In the genomic region with DNA sequence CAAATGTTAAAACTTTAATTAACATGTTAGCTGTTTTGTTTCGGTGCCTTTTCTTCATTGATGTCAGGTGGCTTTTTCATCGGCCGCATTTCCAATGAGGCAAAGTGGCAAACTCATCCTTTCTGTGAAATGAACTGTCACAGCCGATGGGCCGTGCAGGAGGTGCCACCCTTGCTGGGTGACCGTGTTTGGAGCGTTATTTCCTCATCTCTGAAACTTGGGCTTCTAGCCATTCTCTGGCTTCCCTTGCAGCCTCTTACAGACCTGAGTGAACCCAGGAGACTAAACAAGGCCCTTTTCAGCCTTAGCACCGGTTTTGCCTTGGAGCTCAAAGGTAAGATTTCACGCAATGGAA, we compare ENCODE assay signal across 9 cellular contexts. TPM values are rescaled to one million over a fixed set of nuclear protein-coding genes. Genes with fewer than 3 reads are reported as not detected.
A peak's percentile ranks its signal among the peaks of the same experiment; 100 is the strongest.
DNase-seq lines count a peak whose midpoint lies in the region; ATAC-seq and TF ChIP-seq lines count a peak whose summit lies in the region.
"Had no signal": no experiment of that assay in that cellular context is flagged by ENCODE, and none has a peak within 500 bp of the region (broad histone marks: within the 10 kb centered on the region; RNA-seq: fewer than 3 reads in every experiment).

No MANE protein-coding gene starts in this region.

- H3K4me1 Mint-ChIP-seq in natural killer cell treated with Interleukin-12 subunit alpha and Interleukin-12 subunit beta and Interleukin-15 and Interleukin-18, amount 100 ng/mL, for 72 hours (ENCODE audit: low read depth in 2 of 2) = peaks cover 5 to 6% of the 10 kb centered on the region in 2 donors
- H3K4me1 Mint-ChIP-seq in natural killer cell = peaks cover 5 to 7% of the 10 kb centered on the region in 2 donors
- peaks cover 7% of the 10 kb centered on the region for H3K4me1 Mint-ChIP-seq in central memory CD8-positive, alpha-beta T cell

- H3K9me3 Mint-ChIP-seq in natural killer cell treated with Interleukin-12 subunit alpha and Interleukin-12 subunit beta and Interleukin-15 and Interleukin-18, amount 100 ng/mL, for 72 hours = no peaks in the 10 kb centered on the region
- H3K9me3 Mint-ChIP-seq in natural killer cell = no peaks in the 10 kb centered on the region
- no peaks in the 10 kb centered on the region for H3K9me3 Mint-ChIP-seq in central memory CD8-positive, alpha-beta T cell
- H3K9me3 Mint-ChIP-seq: activated T-helper 2 cell treated with anti-CD3 and anti-CD28 coated beads, Interferon-gamma antibody, Interleukin-2, Interleukin-4, amounts not matched to agents 10 μg/mL and 5 μg/mL and 100 μg/mL, durations not matched to agents 14 hours and 24 hours and 36 hours had no signal

- peaks cover 6% of the 10 kb centered on the region for H3K4me1 ChIP-seq in lower lobe of right lung

- intact Hi-C loops in natural killer cell (cut with micrococcal nuclease) = loop anchor here (2.0 kb wide), 1 partner anchor 324 kb away; no protein-coding TSS in a partner anchor
- intact Hi-C loops in lower lobe of right lung (cut with DNase I) = loop anchor here (5.0 kb wide), 1 partner anchor 145 kb away; no protein-coding TSS in a partner anchor

- DNase-seq in natural killer cell treated with Interleukin-12 subunit alpha and Interleukin-12 subunit beta and Interleukin-15 and Interleukin-18, amount 100 ng/mL, for 72 hours (ENCODE audit: low spot score) = no peak
- DNase-seq in natural killer cell (no peak), lower lobe of right lung (no peak), hippocampal formation (lab: John Stamatoyannopoulos, UW) (no peak), NCI-H187 treated with DMSO at 0.1 percent for 48 hours (lab: John Stamatoyannopoulos, UW) (no peak), cerebellar nuclear complex (lab: John Stamatoyannopoulos, UW) (no peak)
- no peak for DNase-seq in central memory CD8-positive, alpha-beta T cell (ENCODE audit: low spot score in 2 of 2)

- H3K27me3 Mint-ChIP-seq in natural killer cell treated with Interleukin-12 subunit alpha and Interleukin-12 subunit beta and Interleukin-15 and Interleukin-18, amount 100 ng/mL, for 72 hours = peaks cover 3 to 4% of the 10 kb centered on the region in 2 donors
- peaks cover 0 to 5% of the 10 kb centered on the region in 2 donors for H3K27me3 Mint-ChIP-seq in natural killer cell (ENCODE audit: low read depth in 2 of 2)
- peaks cover 23% of the 10 kb centered on the region for H3K27me3 Mint-ChIP-seq in central memory CD8-positive, alpha-beta T cell

- no peaks in the 10 kb centered on the region for H3K36me3 ChIP-seq in lower lobe of right lung

- no peaks in the 10 kb centered on the region for H3K36me3 Mint-ChIP-seq in natural killer cell treated with Interleukin-12 subunit alpha and Interleukin-12 subunit beta and Interleukin-15 and Interleukin-18, amount 100 ng/mL, for 72 hours
- H3K36me3 Mint-ChIP-seq in natural killer cell = no peaks in the 10 kb centered on the region
- no peaks in the 10 kb centered on the region for H3K36me3 Mint-ChIP-seq in central memory CD8-positive, alpha-beta T cell (ENCODE audit: insufficient read depth)

- ATAC-seq in natural killer cell treated with Interleukin-12 subunit alpha and Interleukin-12 subunit beta and Interleukin-15 and Interleukin-18, amount 100 ng/mL, for 72 hours = no peak
- no peak for ATAC-seq in natural killer cell
- ATAC-seq in central memory CD8-positive, alpha-beta T cell (replicated peaks; ENCODE audit: extremely low read depth, poor library complexity, severe bottlenecking) = no peak
- ATAC-seq in lower lobe of right lung = peak in 1 of 2 donors; percentile 58
- no peak for ATAC-seq in HG02938 (IDR thresholded peaks at IDR 0.05; ENCODE audit: unreplicated experiment)

- H3K27ac ChIP-seq in lower lobe of right lung = no peak overlapping the region

- no peaks in the 10 kb centered on the region for H3K27me3 ChIP-seq in lower lobe of right lung (ENCODE audit: low read depth)

- no peak overlapping the region for H3K27ac Mint-ChIP-seq in natural killer cell treated with Interleukin-12 subunit alpha and Interleukin-12 subunit beta and Interleukin-15 and Interleukin-18, amount 100 ng/mL, for 72 hours
- H3K27ac Mint-ChIP-seq in natural killer cell = no peak overlapping the region
- H3K27ac Mint-ChIP-seq in central memory CD8-positive, alpha-beta T cell (ENCODE audit: low read depth) = no peak overlapping the region
- H3K27ac Mint-ChIP-seq: activated T-helper 2 cell treated with anti-CD3 and anti-CD28 coated beads, Interferon-gamma antibody, Interleukin-2, Interleukin-4, amounts not matched to agents 10 μg/mL and 5 μg/mL and 100 μg/mL, durations not matched to agents 14 hours and 24 hours and 36 hours had no signal

- H3K9me3 ChIP-seq in lower lobe of right lung = no peaks in the 10 kb centered on the region

- H3K4me3 ChIP-seq in lower lobe of right lung = peak overlapping the region; percentile 30

- H3K4me3 Mint-ChIP-seq in natural killer cell treated with Interleukin-12 subunit alpha and Interleukin-12 subunit beta and Interleukin-15 and Interleukin-18, amount 100 ng/mL, for 72 hours = peak overlapping the region; percentile 7
- no peak overlapping the region for H3K4me3 Mint-ChIP-seq in natural killer cell
- H3K4me3 Mint-ChIP-seq in central memory CD8-positive, alpha-beta T cell = peak overlapping the region; percentile 40

- TF ChIP-seq CTCF in natural killer cell (IDR thresholded peaks at IDR 0.05) (no peak), lower lobe of right lung (IDR thresholded peaks at IDR 0.05) (no peak)

RNA-seq across cellular contexts. Expression of a gene that starts 42.2 kb away (rescaled TPM):
- not detected for total RNA-seq in natural killer cell treated with Interleukin-12 subunit alpha and Interleukin-12 subunit beta and Interleukin-15 and Interleukin-18, amount 100 ng/mL, for 72 hours
- not detected for total RNA-seq in natural killer cell
- total RNA-seq in lower lobe of right lung = not detected
- total RNA-seq: activated T-helper 2 cell treated with anti-CD3 and anti-CD28 coated beads, Interferon-gamma antibody, Interleukin-2, Interleukin-4, amounts not matched to agents 10 μg/mL and 5 μg/mL and 100 μg/mL, durations not matched to agents 14 hours and 24 hours and 36 hours had no signal

RNA-seq across cellular contexts. Expression of a gene that starts 55.2 kb away (rescaled TPM):
- total RNA-seq in natural killer cell treated with Interleukin-12 subunit alpha and Interleukin-12 subunit beta and Interleukin-15 and Interleukin-18, amount 100 ng/mL, for 72 hours = 10 to 100 TPM; 11.8 to 21.6 TPM
- total RNA-seq in natural killer cell (1 to 10 TPM; 1.4 to 3.5 (median 2.2) TPM), lower lobe of right lung (2.5 TPM)
